Comparison of ENCODE assay signal across 18 cellular contexts in genomic region chr14:101037021-101037817, GRCh38.
DNase-seq lines count a peak whose midpoint lies in the region; ATAC-seq and TF ChIP-seq lines count a peak whose summit lies in the region.
"Had no signal": no experiment of that assay in that cellular context is flagged by ENCODE, and none has a peak within 500 bp of the region (broad histone marks: within the 10 kb centered on the region; RNA-seq: fewer than 3 reads in every experiment).

No MANE protein-coding gene starts in this region.

- H3K4me1 ChIP-seq in suprapubic skin = no peaks in the 10 kb centered on the region

- H3K27ac ChIP-seq in suprapubic skin = no peak overlapping the region

- CTCF ChIA-PET in activated naive CD4-positive, alpha-beta T cell treated with anti-CD3 and anti-CD28 coated beads, Interleukin-2, amount 10 ng/mL, durations not matched to agents 7 days and 5 days (lab: Charles Lee) = no interaction called here

- no peaks in the 10 kb centered on the region for H3K36me3 Mint-ChIP-seq in activated naive CD4-positive, alpha-beta T cell treated with anti-CD3 and anti-CD28 coated beads, Interleukin-2, amount 10 ng/mL, durations not matched to agents 7 days and 5 days
- H3K36me3 Mint-ChIP-seq in chondrocyte (ENCODE audit: low read depth) = no peaks in the 10 kb centered on the region
- H3K36me3 Mint-ChIP-seq in natural killer cell = no peaks in the 10 kb centered on the region
- H3K36me3 Mint-ChIP-seq in activated T-cell treated with anti-CD3 and anti-CD28 coated beads, Interleukin-2, amount 50 U/mL, for 4 hours (ENCODE audit: insufficient read depth) = no peaks in the 10 kb centered on the region
- H3K36me3 Mint-ChIP-seq: CD4-positive, alpha-beta memory T cell had no signal

- no peaks in the 10 kb centered on the region for H3K36me3 ChIP-seq in suprapubic skin

- H3K4me3 ChIP-seq in suprapubic skin = no peak overlapping the region
- H3K4me3 ChIP-seq: GM23338 had no signal

- DNase-seq in activated naive CD4-positive, alpha-beta T cell treated with anti-CD3 and anti-CD28 coated beads, Interleukin-2, amount 10 ng/mL, durations not matched to agents 7 days and 5 days = peak; percentile 6
- DNase-seq in activated naive CD4-positive, alpha-beta T cell treated with Interleukin-2 at 50 U/mL for 16 hours = no peak
- peak; percentile 74 for DNase-seq in chondrocyte (ENCODE audit: low spot score)
- no peak for DNase-seq in natural killer cell
- peak; percentile 38 to 56 for DNase-seq in suprapubic skin (ENCODE audit: low spot score in 2 of 2)
- no peak for DNase-seq in GM10266 (ENCODE audit: extremely low spot score)
- DNase-seq in activated T-cell treated with anti-CD3 and anti-CD28 coated beads, Interleukin-2, amount 50 U/mL, for 4 hours = no peak
- DNase-seq: CD4-positive, alpha-beta memory T cell; DMS153; GDM1; NCI-H1105; NCI-H2081; NCI-H748 treated with DMSO at 0.1 percent for 48 hours; NK-92 treated with Interleukin-12 subunit alpha and Interleukin-12 subunit beta, amount 100 ng/mL, for 24 hours; RPMI8226 had no signal

- TF ChIP-seq CTCF in chondrocyte (IDR thresholded peaks at IDR 0.05) = no peak
- TF ChIP-seq CTCF in natural killer cell (IDR thresholded peaks at IDR 0.05) = no peak
- TF ChIP-seq CTCF in suprapubic skin (IDR thresholded peaks at IDR 0.05) = no peak
- TF ChIP-seq CTCF in GM10266 (IDR thresholded peaks at IDR 0.05; ENCODE audit: control insufficient read depth, insufficient read depth, low read depth, missing control alignments) = no peak

- TF ChIP-seq POLR2A in suprapubic skin (IDR thresholded peaks at IDR 0.05) = no peak

- H3K27ac Mint-ChIP-seq in activated naive CD4-positive, alpha-beta T cell treated with anti-CD3 and anti-CD28 coated beads, Interleukin-2, amount 10 ng/mL, durations not matched to agents 7 days and 5 days = no peak overlapping the region
- H3K27ac Mint-ChIP-seq in chondrocyte (ENCODE audit: unreplicated experiment) = no peak overlapping the region
- H3K27ac Mint-ChIP-seq in natural killer cell = peak overlapping the region in 1 of 2 donors; percentile 44
- H3K27ac Mint-ChIP-seq: CD4-positive, alpha-beta memory T cell; GM23338 had no signal

- H3K27me3 ChIP-seq in suprapubic skin = no peaks in the 10 kb centered on the region

- no peak for ATAC-seq in natural killer cell
- no peak for ATAC-seq in HG02970 (IDR thresholded peaks at IDR 0.05; ENCODE audit: low FRiP score, unreplicated experiment)
- ATAC-seq in activated T-cell treated with anti-CD3 and anti-CD28 coated beads, Interleukin-2, amount 50 U/mL, for 4 hours = no peak
- ATAC-seq: GM23338, HCT116 had no signal

- no peak for TF ChIP-seq EP300 in suprapubic skin (IDR thresholded peaks at IDR 0.05)

- H3K27me3 Mint-ChIP-seq in activated naive CD4-positive, alpha-beta T cell treated with anti-CD3 and anti-CD28 coated beads, Interleukin-2, amount 10 ng/mL, durations not matched to agents 7 days and 5 days = no peaks in the 10 kb centered on the region
- no peaks in the 10 kb centered on the region for H3K27me3 Mint-ChIP-seq in chondrocyte (ENCODE audit: low read depth)
- H3K27me3 Mint-ChIP-seq in natural killer cell (ENCODE audit: low read depth in 2 of 2) = no peaks in the 10 kb centered on the region
- peaks cover 4% of the 10 kb centered on the region for H3K27me3 Mint-ChIP-seq in activated T-cell treated with anti-CD3 and anti-CD28 coated beads, Interleukin-2, amount 50 U/mL, for 4 hours (ENCODE audit: low read depth)

- WGBS in suprapubic skin = 87% methylated on average over 11 of the region's 12 CpGs

- no peaks in the 10 kb centered on the region for H3K4me1 Mint-ChIP-seq in activated naive CD4-positive, alpha-beta T cell treated with anti-CD3 and anti-CD28 coated beads, Interleukin-2, amount 10 ng/mL, durations not matched to agents 7 days and 5 days
- H3K4me1 Mint-ChIP-seq in chondrocyte (ENCODE audit: low read depth) (peaks cover 3% of the 10 kb centered on the region), natural killer cell (no peaks in the 10 kb centered on the region)
- no peaks in the 10 kb centered on the region for H3K4me1 Mint-ChIP-seq in activated T-cell treated with anti-CD3 and anti-CD28 coated beads, Interleukin-2, amount 50 U/mL, for 4 hours (ENCODE audit: low read depth)
- H3K4me1 Mint-ChIP-seq: GM23338 had no signal

- intact Hi-C loops in natural killer cell (cut with micrococcal nuclease) = no loop called here

- H3K9me3 ChIP-seq in suprapubic skin = no peaks in the 10 kb centered on the region

- no peaks in the 10 kb centered on the region for H3K9me3 Mint-ChIP-seq in activated naive CD4-positive, alpha-beta T cell treated with anti-CD3 and anti-CD28 coated beads, Interleukin-2, amount 10 ng/mL, durations not matched to agents 7 days and 5 days
- no peaks in the 10 kb centered on the region for H3K9me3 Mint-ChIP-seq in chondrocyte (ENCODE audit: low read depth)
- H3K9me3 Mint-ChIP-seq in natural killer cell = no peaks in the 10 kb centered on the region
- no peaks in the 10 kb centered on the region for H3K9me3 Mint-ChIP-seq in activated T-cell treated with anti-CD3 and anti-CD28 coated beads, Interleukin-2, amount 50 U/mL, for 4 hours

- no peak overlapping the region for H3K4me3 Mint-ChIP-seq in activated naive CD4-positive, alpha-beta T cell treated with anti-CD3 and anti-CD28 coated beads, Interleukin-2, amount 10 ng/mL, durations not matched to agents 7 days and 5 days
- H3K4me3 Mint-ChIP-seq in chondrocyte (ENCODE audit: unreplicated experiment) (no peak overlapping the region), natural killer cell (peak overlapping the region; percentile 28)
- H3K4me3 Mint-ChIP-seq in activated T-cell treated with anti-CD3 and anti-CD28 coated beads, Interleukin-2, amount 50 U/mL, for 4 hours = no peak overlapping the region
- H3K4me3 Mint-ChIP-seq: CD4-positive, alpha-beta memory T cell; GM23338 had no signal

Comparison
In these comparisons a context has a peak if more than half of its experiments do, and no peak if none do; other contexts are left out.
1. DNase-seq: peak in activated naive CD4-positive, alpha-beta T cell treated with anti-CD3 and anti-CD28 coated beads, Interleukin-2, amount 10 ng/mL, durations not matched to agents 7 days and 5 days (single experiment), chondrocyte (single experiment) and suprapubic skin (2 of 2); none in activated naive CD4-positive, alpha-beta T cell treated with Interleukin-2 at 50 U/mL for 16 hours (single experiment), natural killer cell (single experiment), GM10266 (single experiment) and activated T-cell treated with anti-CD3 and anti-CD28 coated beads, Interleukin-2, amount 50 U/mL, for 4 hours (single experiment).